Comparison of ENCODE assay signal across 1 cellular context in the genomic region with DNA sequence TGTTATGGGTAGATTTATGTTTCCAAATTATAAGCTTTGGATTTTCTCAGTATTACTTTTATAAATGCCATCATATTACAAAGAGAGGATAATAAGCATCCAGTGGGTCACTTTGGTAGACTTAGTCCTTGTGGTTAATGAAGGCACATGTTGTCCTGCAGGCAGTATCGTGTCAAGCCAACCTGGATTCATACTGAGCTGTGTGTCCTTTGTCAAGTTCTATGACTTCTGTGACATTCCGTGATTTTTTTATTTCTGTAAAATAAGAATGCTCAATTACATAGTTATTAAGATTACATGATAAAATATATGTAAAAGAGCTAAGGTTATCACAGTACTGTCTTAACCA.
TF ChIP-seq lines count a peak whose summit lies in the region.

No MANE protein-coding gene starts in this region.

TF ChIP-seq in SK-N-SH, 30 proteins besides CTCF, POLR2A, EP300 and RAD21 (continued from another document):
- TF ChIP-seq REST (IDR thresholded peaks at IDR 0.05; ENCODE audit: low read depth, low read length) (no peak), SMC3 (IDR thresholded peaks at IDR 0.05; ENCODE audit: low read depth, low read length) (no peak), JUND (IDR thresholded peaks at IDR 0.05) (no peak), FOXM1 (IDR thresholded peaks at IDR 0.05; ENCODE audit: low read depth) (no peak), MEF2A (IDR thresholded peaks at IDR 0.05; ENCODE audit: borderline replicate concordance, low read depth) (no peak)
TF ChIP-seq in SK-N-SH: peak in this region for 0.
